Comparison of ENCODE assay signal across 8 cellular contexts in genomic region chr22:44091021-44091721, GRCh38.
DNase-seq lines count a peak whose midpoint lies in the region; ATAC-seq and TF ChIP-seq lines count a peak whose summit lies in the region.

No MANE protein-coding gene starts in this region.

- POLR2A ChIA-PET in activated CD4-positive, alpha-beta T cell treated with anti-CD3 and anti-CD28 coated beads for 36 hours (lab: Charles Lee), result no interaction called here

- TF ChIP-seq CTCF in epithelial cell of esophagus (IDR thresholded peaks at IDR 0.05; ENCODE audit: insufficient read depth, low read depth, low read length, missing control alignments) (peak; percentile 41), GM20000 (IDR thresholded peaks at IDR 0.05; ENCODE audit: extremely low read depth, missing control alignments) (no peak)

- H3K4me3 Mint-ChIP-seq in activated CD4-positive, alpha-beta T cell treated with anti-CD3 and anti-CD28 coated beads for 36 hours, result no peak overlapping the region

- no peak overlapping the region for H3K4me3 ChIP-seq in epithelial cell of esophagus (ENCODE audit: low read length)

- CTCF ChIA-PET in activated CD4-positive, alpha-beta T cell treated with anti-CD3 and anti-CD28 coated beads for 36 hours (lab: Charles Lee), result no interaction called here

- DNase-seq in activated CD4-positive, alpha-beta T cell treated with anti-CD3 and anti-CD28 coated beads for 36 hours, result peak; percentile 68
- no peak for DNase-seq in activated CD4-positive, alpha-beta T cell treated with anti-CD3 and anti-CD28 coated beads for 1 hour
- DNase-seq in epithelial cell of esophagus (ENCODE audit: low read depth) (peak; percentile 46), GM20000 (ENCODE audit: low spot score) (no peak)
- DNase-seq in stimulated activated CD4-positive, alpha-beta T cell treated with anti-CD3 and anti-CD28 coated beads, Interleukin-4, amount 100 ng/mL, for 4 hours, result peak; percentile 16 to 29

- H3K27me3 Mint-ChIP-seq in activated CD4-positive, alpha-beta T cell treated with anti-CD3 and anti-CD28 coated beads for 36 hours, result no peaks in the 10 kb centered on the region

- intact Hi-C loops in activated CD4-positive, alpha-beta T cell treated with anti-CD3 and anti-CD28 coated beads for 36 hours (cut with DNase I, micrococcal nuclease), result loop anchor here in 1 of 2 experiments (1.0 kb wide), 1 partner anchor 98 kb away; no protein-coding TSS in a partner anchor

- H3K27ac Mint-ChIP-seq in activated CD4-positive, alpha-beta T cell treated with anti-CD3 and anti-CD28 coated beads for 36 hours, result no peak overlapping the region

- no peaks in the 10 kb centered on the region for H3K36me3 Mint-ChIP-seq in activated CD4-positive, alpha-beta T cell treated with anti-CD3 and anti-CD28 coated beads for 36 hours (ENCODE audit: low read depth)

- ATAC-seq in activated CD4-positive, alpha-beta T cell treated with anti-CD3 and anti-CD28 coated beads for 36 hours, result peak; percentile 90
- ATAC-seq in SK-N-SH treated with all-trans-retinoic acid at 6 μM for 48 hours (peak; percentile 77), GM19035 (IDR thresholded peaks at IDR 0.05; ENCODE audit: unreplicated experiment) (no peak), GM21723 (IDR thresholded peaks at IDR 0.05; ENCODE audit: unreplicated experiment) (no peak)

- H3K9me3 Mint-ChIP-seq in activated CD4-positive, alpha-beta T cell treated with anti-CD3 and anti-CD28 coated beads for 36 hours (ENCODE audit: low read depth), result no peaks in the 10 kb centered on the region

- peaks cover 14% of the 10 kb centered on the region for H3K4me1 Mint-ChIP-seq in activated CD4-positive, alpha-beta T cell treated with anti-CD3 and anti-CD28 coated beads for 36 hours

TF ChIP-seq in SK-N-SH treated with all-trans-retinoic acid at 6 μM for 48 hours, 23 proteins besides CTCF, POLR2A, EP300 and RAD21:
- TF ChIP-seq ESRRG (CRISPR knock-in tag; IDR thresholded peaks at IDR 0.05) (no peak), TCF4 (CRISPR knock-in tag; IDR thresholded peaks at IDR 0.05; ENCODE audit: borderline replicate concordance) (no peak), RARB (CRISPR knock-in tag; IDR thresholded peaks at IDR 0.05) (no peak), BACH2 (CRISPR knock-in tag; IDR thresholded peaks at IDR 0.05; ENCODE audit: borderline replicate concordance) (no peak), CREB5 (CRISPR knock-in tag; IDR thresholded peaks at IDR 0.05; ENCODE audit: low read depth) (no peak)

Comparison
In these comparisons a context has a peak if more than half of its experiments do, and no peak if none do; other contexts are left out.
1. DNase-seq: peak in activated CD4-positive, alpha-beta T cell treated with anti-CD3 and anti-CD28 coated beads for 36 hours (single experiment), epithelial cell of esophagus (single experiment) and stimulated activated CD4-positive, alpha-beta T cell treated with anti-CD3 and anti-CD28 coated beads, Interleukin-4, amount 100 ng/mL, for 4 hours (2 of 2); none in activated CD4-positive, alpha-beta T cell treated with anti-CD3 and anti-CD28 coated beads for 1 hour (single experiment) and GM20000 (single experiment).
2. ATAC-seq: peak in activated CD4-positive, alpha-beta T cell treated with anti-CD3 and anti-CD28 coated beads for 36 hours (single experiment) and SK-N-SH treated with all-trans-retinoic acid at 6 μM for 48 hours (single experiment); none in GM19035 (single experiment) and GM21723 (single experiment).